ENCODE assay signal across 15 cellular contexts in genomic region chr2:233101826-233102225, GRCh38.
"Had no signal": no experiment of that assay in that cellular context is flagged by ENCODE, and none has a peak within 500 bp of the region (broad histone marks: within the 10 kb centered on the region; RNA-seq: fewer than 3 reads in every experiment).

No MANE protein-coding gene starts in this region.

- H3K27me3 Mint-ChIP-seq: activated CD8-positive, alpha-beta memory T cell treated with anti-CD3 and anti-CD28 coated beads, Interleukin-2, amount 10 ng/mL, durations not matched to agents 7 days and 5 days; activated naive CD8-positive, alpha-beta T cell; stimulated activated naive CD8-positive, alpha-beta T cell treated with anti-CD3 and anti-CD28 coated beads, Interleukin-15, amount 100 ng/mL, for 72 hours had no signal

- DNase-seq: activated CD4-positive, alpha-beta T cell treated with anti-CD3 and anti-CD28 coated beads, Interleukin-2, amount 50 U/mL, for 4 hours; activated CD8-positive, alpha-beta memory T cell treated with anti-CD3 and anti-CD28 coated beads, Interleukin-2, amount 10 ng/mL, durations not matched to agents 7 days and 5 days; activated effector memory CD4-positive, alpha-beta T cell treated with anti-CD3 and anti-CD28 coated beads, Interleukin-2, amount 50 U/mL, for 16 hours; activated T-cell treated with anti-CD3 and anti-CD28 coated beads, Interleukin-2, amount 50 U/mL, for 4 hours; amygdala; cerebellar nuclear complex; foreskin keratinocyte; sigmoid colon; stimulated activated CD4-positive, alpha-beta T cell treated with anti-CD3 and anti-CD28 coated beads, Interleukin-12 subunit alpha, Interleukin-12 subunit beta, amount 100 ng/mL, for 4 hours; stimulated activated CD4-positive, alpha-beta T cell treated with anti-CD3 and anti-CD28 coated beads, Interleukin-2, amount 100 ng/mL, for 48 hours; stimulated activated naive CD8-positive, alpha-beta T cell treated with anti-CD3 and anti-CD28 coated beads, Interleukin-15, amount 100 ng/mL, for 72 hours had no signal

- H3K4me3 Mint-ChIP-seq: activated CD8-positive, alpha-beta memory T cell treated with anti-CD3 and anti-CD28 coated beads, Interleukin-2, amount 10 ng/mL, durations not matched to agents 7 days and 5 days; activated naive CD8-positive, alpha-beta T cell; activated T-cell treated with anti-CD3 and anti-CD28 coated beads, Interleukin-2, amount 50 U/mL, for 4 hours; brain; nephron had no signal

- H3K9me3 ChIP-seq: mucosa of descending colon, sigmoid colon had no signal

- H3K36me3 Mint-ChIP-seq: brain had no signal

- ATAC-seq: activated CD8-positive, alpha-beta memory T cell treated with anti-CD3 and anti-CD28 coated beads, Interleukin-2, amount 10 ng/mL, durations not matched to agents 7 days and 5 days; activated T-cell treated with anti-CD3 and anti-CD28 coated beads, Interleukin-2, amount 50 U/mL, for 4 hours; foreskin keratinocyte; mucosa of descending colon had no signal

- H3K9me3 Mint-ChIP-seq: nephron had no signal

- H3K4me3 ChIP-seq: mucosa of descending colon, sigmoid colon had no signal

- H3K27ac ChIP-seq: foreskin keratinocyte, sigmoid colon had no signal

- H3K36me3 ChIP-seq: sigmoid colon had no signal

- H3K27me3 ChIP-seq: sigmoid colon had no signal

- H3K4me1 Mint-ChIP-seq: brain, nephron had no signal

- H3K27ac Mint-ChIP-seq: activated CD8-positive, alpha-beta memory T cell treated with anti-CD3 and anti-CD28 coated beads, Interleukin-2, amount 10 ng/mL, durations not matched to agents 7 days and 5 days; brain; nephron had no signal

- H3K4me1 ChIP-seq: foreskin keratinocyte, sigmoid colon had no signal
